In the genomic region with DNA sequence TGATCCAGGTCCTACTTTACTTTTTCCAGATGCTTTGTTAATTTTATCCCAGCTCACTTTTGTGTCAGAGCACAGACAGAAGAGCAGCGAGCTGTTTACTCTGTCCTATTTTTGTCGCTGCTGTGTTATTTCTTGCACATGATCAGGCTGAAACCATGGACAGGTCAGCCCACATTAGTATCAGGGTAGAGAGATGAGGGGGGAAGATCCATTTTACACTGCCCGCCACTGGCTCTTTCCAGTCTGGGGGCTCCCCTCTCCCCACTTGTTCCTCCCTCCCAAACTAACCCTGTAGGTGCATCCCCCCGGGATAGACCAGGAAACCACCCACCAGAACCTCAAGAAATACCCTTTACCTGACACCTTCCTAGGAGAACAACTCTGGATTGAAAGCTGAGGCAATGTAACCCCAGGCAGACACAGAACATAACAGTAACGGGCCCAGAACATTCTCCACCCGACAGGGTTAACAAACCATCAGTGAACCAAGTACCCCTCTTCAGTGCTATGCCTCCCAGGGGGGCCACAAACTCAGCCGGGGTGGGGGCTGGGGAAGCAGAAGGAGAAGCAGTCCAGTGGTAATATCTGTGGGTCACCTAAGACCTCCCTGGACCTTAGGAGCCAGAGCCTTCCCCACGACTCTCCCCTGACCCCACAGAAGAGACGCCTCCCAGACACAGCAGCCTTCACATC, we compare ENCODE assay signal across 1 cellular context.
TF ChIP-seq lines count a peak whose summit lies in the region.

No MANE protein-coding gene starts in this region.

TF ChIP-seq in Ishikawa, 13 proteins besides CTCF, POLR2A, EP300 and RAD21 (continued from another document):
- TF ChIP-seq, protein P1, sequence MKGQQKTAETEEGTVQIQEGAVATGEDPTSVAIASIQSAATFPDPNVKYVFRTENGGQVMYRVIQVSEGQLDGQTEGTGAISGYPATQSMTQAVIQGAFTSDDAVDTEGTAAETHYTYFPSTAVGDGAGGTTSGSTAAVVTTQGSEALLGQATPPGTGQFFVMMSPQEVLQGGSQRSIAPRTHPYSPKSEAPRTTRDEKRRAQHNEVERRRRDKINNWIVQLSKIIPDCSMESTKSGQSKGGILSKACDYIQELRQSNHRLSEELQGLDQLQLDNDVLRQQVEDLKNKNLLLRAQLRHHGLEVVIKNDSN (IDR thresholded peaks at IDR 0.05), result no peak
